9 cellular contexts compared by ENCODE assay signal in the genomic region with DNA sequence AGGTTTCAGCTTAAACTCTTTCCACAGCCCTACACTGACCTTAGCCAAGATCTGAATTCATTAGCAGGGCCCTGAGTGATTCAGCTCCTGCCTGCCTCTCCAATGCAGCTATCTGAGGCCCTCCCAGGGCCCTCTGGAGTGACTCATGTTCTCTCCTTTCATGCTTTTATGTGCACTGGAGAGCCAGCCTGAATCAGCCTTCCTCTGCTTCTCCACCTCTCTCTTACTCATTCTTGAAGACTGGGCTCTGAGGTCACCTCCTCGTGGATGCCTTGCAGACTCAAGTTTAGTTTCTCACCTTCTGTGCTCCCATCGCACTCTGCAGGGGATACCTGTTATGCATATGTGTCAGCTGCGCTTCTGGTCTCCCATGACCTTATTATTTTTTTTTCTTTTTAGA. TPM values are rescaled to one million over a fixed set of nuclear protein-coding genes. Genes with fewer than 3 reads are reported as not detected.
A peak's percentile ranks its signal among the peaks of the same experiment; 100 is the strongest.
DNase-seq lines count a peak whose midpoint lies in the region; ATAC-seq and TF ChIP-seq lines count a peak whose summit lies in the region.
"Had no signal": no experiment of that assay in that cellular context is flagged by ENCODE, and none has a peak within 500 bp of the region (broad histone marks: within the 10 kb centered on the region; RNA-seq: fewer than 3 reads in every experiment).

No MANE protein-coding gene starts in this region.

- in situ Hi-C loops in HAP-1 (cut with MboI; ENCODE audit: low sequenced_read_pairs), result no loop called here

- ATAC-seq in stimulated activated effector memory CD8-positive, alpha-beta T cell treated with anti-CD3 and anti-CD28 coated beads, Interleukin-12 subunit alpha, Interleukin-12 subunit beta, amount 100 ng/mL, for 72 hours, result peak; percentile 98
- no peak for ATAC-seq in HG03045 (IDR thresholded peaks at IDR 0.05; ENCODE audit: unreplicated experiment)

- 70 to 71% methylated on average over 3 of the region's 3 CpGs for WGBS in lower leg skin, 2 donors

- H3K9me3 Mint-ChIP-seq in stimulated activated effector memory CD8-positive, alpha-beta T cell treated with anti-CD3 and anti-CD28 coated beads, Interleukin-12 subunit alpha, Interleukin-12 subunit beta, amount 100 ng/mL, for 72 hours, result no peaks in the 10 kb centered on the region

- DNase-seq in activated T-cell treated with anti-CD3 and anti-CD28 coated beads for 24 hours (ENCODE audit: low read depth) (peak; percentile 62), foreskin melanocyte (peak; percentile 33), lower leg skin (ENCODE audit: low spot score in 2 of 2) (no peak), HAP-1 (ENCODE audit: low spot score in 2 of 2) (no peak)
- DNase-seq in activated T-cell treated with anti-CD3 and anti-CD28 coated beads, Interleukin-2, amount 50 U/mL, for 1 hour, result no peak
- peak in 2 of 3 experiments; percentile 37 to 40 for DNase-seq in activated CD8-positive, alpha-beta memory T cell treated with anti-CD3 and anti-CD28 coated beads for 48 hours (ENCODE audit: low read depth in 2 of 3, low spot score in 2 of 3)
- peak; percentile 30 to 68 for DNase-seq in stimulated activated effector memory CD8-positive, alpha-beta T cell treated with anti-CD3 and anti-CD28 coated beads, Interleukin-12 subunit alpha, Interleukin-12 subunit beta, amount 100 ng/mL, for 72 hours (ENCODE audit: low spot score in 2 of 2)

- H3K9me3 ChIP-seq in HAP-1, result no peaks in the 10 kb centered on the region

- peaks cover 5% of the 10 kb centered on the region for H3K4me1 ChIP-seq in HAP-1

- H3K4me3 Mint-ChIP-seq in stimulated activated effector memory CD8-positive, alpha-beta T cell treated with anti-CD3 and anti-CD28 coated beads, Interleukin-12 subunit alpha, Interleukin-12 subunit beta, amount 100 ng/mL, for 72 hours, result no peak overlapping the region

- H3K4me3 ChIP-seq in lower leg skin (ENCODE audit: low read depth, poor library complexity, severe bottlenecking), result no peak overlapping the region
- H3K4me3 ChIP-seq in HAP-1, result no peak overlapping the region
- H3K4me3 ChIP-seq: BLaER1 treated with 17β-estradiol and CSF1 and Interleukin-3, amounts not matched to agents 10 nM and 100 nM had no signal

- intact Hi-C loops in lower leg skin (cut with DNase I; ENCODE audit: low total_unique reads), result no loop called here

- no peak overlapping the region for H3K27ac Mint-ChIP-seq in stimulated activated effector memory CD8-positive, alpha-beta T cell treated with anti-CD3 and anti-CD28 coated beads, Interleukin-12 subunit alpha, Interleukin-12 subunit beta, amount 100 ng/mL, for 72 hours

- H3K27me3 ChIP-seq in HAP-1 (ENCODE audit: low read depth), result no peaks in the 10 kb centered on the region

- TF ChIP-seq POLR2A in lower leg skin (IDR thresholded peaks at IDR 0.05), result no peak

- H3K36me3 ChIP-seq in HAP-1 (replicated peaks), result no peaks in the 10 kb centered on the region; the same call in 1 of the 2 replicates
- H3K36me3 ChIP-seq: BLaER1 treated with 17β-estradiol and CSF1 and Interleukin-3, amounts not matched to agents 10 nM and 100 nM had no signal

- H3K36me3 Mint-ChIP-seq in stimulated activated effector memory CD8-positive, alpha-beta T cell treated with anti-CD3 and anti-CD28 coated beads, Interleukin-12 subunit alpha, Interleukin-12 subunit beta, amount 100 ng/mL, for 72 hours, result peaks cover 6% of the 10 kb centered on the region

- no peak for TF ChIP-seq CTCF in lower leg skin (IDR thresholded peaks at IDR 0.05)

- peaks cover 37% of the 10 kb centered on the region for H3K4me1 Mint-ChIP-seq in stimulated activated effector memory CD8-positive, alpha-beta T cell treated with anti-CD3 and anti-CD28 coated beads, Interleukin-12 subunit alpha, Interleukin-12 subunit beta, amount 100 ng/mL, for 72 hours

RNA-seq across cellular contexts. Expression of a gene that starts 3.1 kb away (rescaled TPM):
- 10 to 100 TPM; 12.6 to 21.5 (median 17.6) TPM for total RNA-seq in lower leg skin

Comparison
In these comparisons a context has a peak if more than half of its experiments do, and no peak if none do; other contexts are left out.
1. DNase-seq: peak in activated T-cell treated with anti-CD3 and anti-CD28 coated beads for 24 hours (single experiment), activated CD8-positive, alpha-beta memory T cell treated with anti-CD3 and anti-CD28 coated beads for 48 hours (2 of 3), foreskin melanocyte (single experiment) and stimulated activated effector memory CD8-positive, alpha-beta T cell treated with anti-CD3 and anti-CD28 coated beads, Interleukin-12 subunit alpha, Interleukin-12 subunit beta, amount 100 ng/mL, for 72 hours (2 of 2); none in activated T-cell treated with anti-CD3 and anti-CD28 coated beads, Interleukin-2, amount 50 U/mL, for 1 hour (single experiment), lower leg skin (0 of 2) and HAP-1 (0 of 2).